30 cellular contexts compared by ENCODE assay signal in genomic region chr1:48187969-48188563, GRCh38. TPM values are rescaled to one million over a fixed set of nuclear protein-coding genes. Genes with fewer than 3 reads are reported as not detected.
"Had no signal": no experiment of that assay in that cellular context is flagged by ENCODE, and none has a peak within 500 bp of the region (broad histone marks: within the 10 kb centered on the region; RNA-seq: fewer than 3 reads in every experiment).

No MANE protein-coding gene starts in this region.

- H3K4me3 ChIP-seq: body of pancreas, heart left ventricle had no signal

- H3K27ac ChIP-seq: body of pancreas, heart left ventricle, WERI-Rb-1 had no signal

- H3K9me3 ChIP-seq: body of pancreas had no signal

- FAIRE-seq: colon, frontal cortex had no signal

- H3K36me3 ChIP-seq: heart left ventricle, WERI-Rb-1 had no signal

- DNase-seq: activated B cell treated with CpG ODN at 0.5 μM for 24 hours; activated CD4-positive, alpha-beta T cell treated with anti-CD3 and anti-CD28 coated beads for 48 hours; activated CD4-positive, alpha-beta T cell treated with anti-CD3 and anti-CD28 coated beads, Interleukin-2, amount 50 U/mL, for 1 hour; activated CD4-positive, alpha-beta T cell treated with anti-CD3 and anti-CD28 coated beads, Interleukin-2, amount 50 U/mL, for 48 hours; activated CD8-positive, alpha-beta memory T cell treated with anti-CD3 and anti-CD28 coated beads for 24 hours; activated CD8-positive, alpha-beta T cell treated with anti-CD3 and anti-CD28 coated beads for 36 hours; activated effector memory CD4-positive, alpha-beta T cell treated with Interleukin-2 at 50 U/mL for 16 hours; activated gamma-delta T cell treated with Interleukin-2 at 50 U/mL for 16 hours; activated naive CD4-positive, alpha-beta T cell treated with anti-CD3 and anti-CD28 coated beads, Interleukin-2, amount 50 U/mL, for 16 hours; activated naive CD4-positive, alpha-beta T cell treated with Interleukin-2 at 50 U/mL for 16 hours; activated T-cell treated with anti-CD3 and anti-CD28 coated beads, Interleukin-2, amount 50 U/mL, for 4 hours; amniotic stem cell; aorta; body of pancreas; caudate nucleus; cortex of kidney; effector CD8-positive, alpha-beta T cell; foreskin fibroblast; glutamatergic neuron; heart left ventricle; hypothalamus; T1000; WERI-Rb-1 had no signal

- ATAC-seq: activated CD4-positive, CD25-positive, alpha-beta regulatory T cell treated with anti-CD3 and anti-CD28 coated beads, Interleukin-2, amount 50 U/mL, for 24 hours; activated CD8-positive, alpha-beta T cell treated with anti-CD3 and anti-CD28 coated beads for 36 hours; activated T-cell treated with anti-CD3 and anti-CD28 coated beads, Interleukin-2, amount 50 U/mL, for 4 hours; activated T-helper 17 cell treated with anti-CD3 and anti-CD28 coated beads, Interleukin-2, amount 50 U/mL, for 72 hours; body of pancreas; esophagus mucosa; heart left ventricle had no signal

- H3K27me3 ChIP-seq: body of pancreas had no signal

- H3K4me1 ChIP-seq: body of pancreas, heart left ventricle had no signal

RNA-seq across cellular contexts. Expression of gene SLC5A9, which starts 34.5 kb away (rescaled TPM):
- total RNA-seq: activated B cell treated with CpG ODN at 0.5 μM for 24 hours; activated CD8-positive, alpha-beta T cell treated with anti-CD3 and anti-CD28 coated beads for 36 hours; activated T-cell treated with anti-CD3 and anti-CD28 coated beads, Interleukin-2, amount 50 U/mL, for 4 hours; activated T-helper 17 cell treated with anti-CD3 and anti-CD28 coated beads, Interleukin-2, amount 50 U/mL, for 72 hours; chondrocyte; epithelial cell of proximal tubule; esophagus mucosa; frontal cortex had no signal
